In genomic region chr17:39612935-39613465, GRCh38 we compare ENCODE assay signal across 1 cellular context.
TF ChIP-seq lines count a peak whose summit lies in the region.

No MANE protein-coding gene starts in this region.

TF ChIP-seq in K562, 482 proteins besides CTCF, POLR2A, EP300 and RAD21:
- TF ChIP-seq, protein P1, sequence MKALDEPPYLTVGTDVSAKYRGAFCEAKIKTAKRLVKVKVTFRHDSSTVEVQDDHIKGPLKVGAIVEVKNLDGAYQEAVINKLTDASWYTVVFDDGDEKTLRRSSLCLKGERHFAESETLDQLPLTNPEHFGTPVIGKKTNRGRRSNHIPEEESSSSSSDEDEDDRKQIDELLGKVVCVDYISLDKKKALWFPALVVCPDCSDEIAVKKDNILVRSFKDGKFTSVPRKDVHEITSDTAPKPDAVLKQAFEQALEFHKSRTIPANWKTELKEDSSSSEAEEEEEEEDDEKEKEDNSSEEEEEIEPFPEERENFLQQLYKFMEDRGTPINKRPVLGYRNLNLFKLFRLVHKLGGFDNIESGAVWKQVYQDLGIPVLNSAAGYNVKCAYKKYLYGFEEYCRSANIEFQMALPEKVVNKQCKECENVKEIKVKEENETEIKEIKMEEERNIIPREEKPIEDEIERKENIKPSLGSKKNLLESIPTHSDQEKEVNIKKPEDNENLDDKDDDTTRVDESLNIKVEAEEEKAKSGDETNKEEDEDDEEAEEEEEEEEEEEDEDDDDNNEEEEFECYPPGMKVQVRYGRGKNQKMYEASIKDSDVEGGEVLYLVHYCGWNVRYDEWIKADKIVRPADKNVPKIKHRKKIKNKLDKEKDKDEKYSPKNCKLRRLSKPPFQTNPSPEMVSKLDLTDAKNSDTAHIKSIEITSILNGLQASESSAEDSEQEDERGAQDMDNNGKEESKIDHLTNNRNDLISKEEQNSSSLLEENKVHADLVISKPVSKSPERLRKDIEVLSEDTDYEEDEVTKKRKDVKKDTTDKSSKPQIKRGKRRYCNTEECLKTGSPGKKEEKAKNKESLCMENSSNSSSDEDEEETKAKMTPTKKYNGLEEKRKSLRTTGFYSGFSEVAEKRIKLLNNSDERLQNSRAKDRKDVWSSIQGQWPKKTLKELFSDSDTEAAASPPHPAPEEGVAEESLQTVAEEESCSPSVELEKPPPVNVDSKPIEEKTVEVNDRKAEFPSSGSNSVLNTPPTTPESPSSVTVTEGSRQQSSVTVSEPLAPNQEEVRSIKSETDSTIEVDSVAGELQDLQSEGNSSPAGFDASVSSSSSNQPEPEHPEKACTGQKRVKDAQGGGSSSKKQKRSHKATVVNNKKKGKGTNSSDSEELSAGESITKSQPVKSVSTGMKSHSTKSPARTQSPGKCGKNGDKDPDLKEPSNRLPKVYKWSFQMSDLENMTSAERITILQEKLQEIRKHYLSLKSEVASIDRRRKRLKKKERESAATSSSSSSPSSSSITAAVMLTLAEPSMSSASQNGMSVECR (CRISPR knock-in tag; IDR thresholded peaks at IDR 0.05), result no peak
- TF ChIP-seq, protein P2, sequence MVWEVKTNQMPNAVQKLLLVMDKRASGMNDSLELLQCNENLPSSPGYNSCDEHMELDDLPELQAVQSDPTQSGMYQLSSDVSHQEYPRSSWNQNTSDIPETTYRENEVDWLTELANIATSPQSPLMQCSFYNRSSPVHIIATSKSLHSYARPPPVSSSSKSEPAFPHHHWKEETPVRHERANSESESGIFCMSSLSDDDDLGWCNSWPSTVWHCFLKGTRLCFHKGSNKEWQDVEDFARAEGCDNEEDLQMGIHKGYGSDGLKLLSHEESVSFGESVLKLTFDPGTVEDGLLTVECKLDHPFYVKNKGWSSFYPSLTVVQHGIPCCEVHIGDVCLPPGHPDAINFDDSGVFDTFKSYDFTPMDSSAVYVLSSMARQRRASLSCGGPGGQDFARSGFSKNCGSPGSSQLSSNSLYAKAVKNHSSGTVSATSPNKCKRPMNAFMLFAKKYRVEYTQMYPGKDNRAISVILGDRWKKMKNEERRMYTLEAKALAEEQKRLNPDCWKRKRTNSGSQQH (CRISPR knock-in tag; IDR thresholded peaks at IDR 0.05), result no peak
- no peak for TF ChIP-seq ZBED1 (IDR thresholded peaks at IDR 0.05)
- TF ChIP-seq FOS (IDR thresholded peaks at IDR 0.05; ENCODE audit: extremely low read depth, insufficient read length), result no peak
- TF ChIP-seq CXXC5 (CRISPR knock-in tag; IDR thresholded peaks at IDR 0.05), result no peak
- peak; percentile 53 for TF ChIP-seq MTA2 (IDR thresholded peaks at IDR 0.05; ENCODE audit: low read depth)
- no peak for TF ChIP-seq ZNF41 (CRISPR knock-in tag; conservative IDR thresholded peaks at IDR 0.05)
- no peak for TF ChIP-seq THAP7 (CRISPR knock-in tag; IDR thresholded peaks at IDR 0.05)
- TF ChIP-seq RBM22 (IDR thresholded peaks at IDR 0.05; ENCODE audit: low read depth, low read length, poor library complexity, severe bottlenecking), result no peak
- no peak for TF ChIP-seq MGA (IDR thresholded peaks at IDR 0.05)
- peak; percentile 96 for TF ChIP-seq NR2C2 (CRISPR knock-in tag; IDR thresholded peaks at IDR 0.05)
- TF ChIP-seq NR2C2 (tag; IDR thresholded peaks at IDR 0.05), result peak; percentile 98
- no peak for TF ChIP-seq THRAP3 (IDR thresholded peaks at IDR 0.05; ENCODE audit: borderline replicate concordance)
- peak; percentile 98 for TF ChIP-seq NR2C1 (IDR thresholded peaks at IDR 0.05)
- peak; percentile 99 for TF ChIP-seq NR2C1 (tag; IDR thresholded peaks at IDR 0.05)
- TF ChIP-seq DDX20 (tag; IDR thresholded peaks at IDR 0.05; ENCODE audit: low read depth), result no peak
- TF ChIP-seq ZFP36 (IDR thresholded peaks at IDR 0.05; ENCODE audit: low read depth, low read length, partially characterized antibody), result peak; percentile 90
- TF ChIP-seq TAL1 (IDR thresholded peaks at IDR 0.05), result no peak
- TF ChIP-seq, protein P3, sequence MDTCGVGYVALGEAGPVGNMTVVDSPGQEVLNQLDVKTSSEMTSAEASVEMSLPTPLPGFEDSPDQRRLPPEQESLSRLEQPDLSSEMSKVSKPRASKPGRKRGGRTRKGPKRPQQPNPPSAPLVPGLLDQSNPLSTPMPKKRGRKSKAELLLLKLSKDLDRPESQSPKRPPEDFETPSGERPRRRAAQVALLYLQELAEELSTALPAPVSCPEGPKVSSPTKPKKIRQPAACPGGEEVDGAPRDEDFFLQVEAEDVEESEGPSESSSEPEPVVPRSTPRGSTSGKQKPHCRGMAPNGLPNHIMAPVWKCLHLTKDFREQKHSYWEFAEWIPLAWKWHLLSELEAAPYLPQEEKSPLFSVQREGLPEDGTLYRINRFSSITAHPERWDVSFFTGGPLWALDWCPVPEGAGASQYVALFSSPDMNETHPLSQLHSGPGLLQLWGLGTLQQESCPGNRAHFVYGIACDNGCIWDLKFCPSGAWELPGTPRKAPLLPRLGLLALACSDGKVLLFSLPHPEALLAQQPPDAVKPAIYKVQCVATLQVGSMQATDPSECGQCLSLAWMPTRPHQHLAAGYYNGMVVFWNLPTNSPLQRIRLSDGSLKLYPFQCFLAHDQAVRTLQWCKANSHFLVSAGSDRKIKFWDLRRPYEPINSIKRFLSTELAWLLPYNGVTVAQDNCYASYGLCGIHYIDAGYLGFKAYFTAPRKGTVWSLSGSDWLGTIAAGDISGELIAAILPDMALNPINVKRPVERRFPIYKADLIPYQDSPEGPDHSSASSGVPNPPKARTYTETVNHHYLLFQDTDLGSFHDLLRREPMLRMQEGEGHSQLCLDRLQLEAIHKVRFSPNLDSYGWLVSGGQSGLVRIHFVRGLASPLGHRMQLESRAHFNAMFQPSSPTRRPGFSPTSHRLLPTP (IDR thresholded peaks at IDR 0.05; ENCODE audit: borderline replicate concordance, extremely low read depth, insufficient read length), result no peak
